In genomic region chr6:89678531-89678930, GRCh38 we compare ENCODE assay signal across 19 cellular contexts.
"Had no signal": no experiment of that assay in that cellular context is flagged by ENCODE, and none has a peak within 500 bp of the region (broad histone marks: within the 10 kb centered on the region; RNA-seq: fewer than 3 reads in every experiment).

No MANE protein-coding gene starts in this region.

- DNase-seq: activated CD4-positive, alpha-beta T cell treated with anti-CD3 and anti-CD28 coated beads, Interleukin-2, amount 50 U/mL, for 1 hour; activated CD8-positive, alpha-beta T cell treated with anti-CD3 and anti-CD28 coated beads for 36 hours; activated naive CD8-positive, alpha-beta T cell treated with anti-CD3 and anti-CD28 coated beads, Interleukin-2, amount 50 U/mL, for 24 hours; activated T-cell treated with anti-CD3 and anti-CD28 coated beads, Interleukin-2, amount 50 U/mL, for 4 hours; amygdala; caudate nucleus; foreskin keratinocyte; heart right ventricle; left cardiac atrium; mammary epithelial cell; naive B cell; ovary; right lobe of liver; stimulated activated CD4-positive, alpha-beta T cell treated with anti-CD3 and anti-CD28 coated beads, Interleukin-4, amount 100 ng/mL, for 1 hour; stimulated activated naive CD8-positive, alpha-beta T cell treated with anti-CD3 and anti-CD28 coated beads, Interleukin-15, Interleukin-2, amounts not matched to agents 100 U/mL and 50 U/mL, for 24 hours; T-helper 9 cell; testis; transverse colon; WERI-Rb-1 had no signal

- ATAC-seq: activated CD8-positive, alpha-beta T cell treated with anti-CD3 and anti-CD28 coated beads for 36 hours; activated naive CD8-positive, alpha-beta T cell treated with anti-CD3 and anti-CD28 coated beads, Interleukin-2, amount 50 U/mL, for 24 hours; activated T-cell treated with anti-CD3 and anti-CD28 coated beads, Interleukin-2, amount 50 U/mL, for 4 hours; foreskin keratinocyte; left cardiac atrium; right lobe of liver; stimulated activated naive CD8-positive, alpha-beta T cell treated with anti-CD3 and anti-CD28 coated beads, Interleukin-15, Interleukin-2, amounts not matched to agents 100 U/mL and 50 U/mL, for 24 hours had no signal
